In the genomic region with DNA sequence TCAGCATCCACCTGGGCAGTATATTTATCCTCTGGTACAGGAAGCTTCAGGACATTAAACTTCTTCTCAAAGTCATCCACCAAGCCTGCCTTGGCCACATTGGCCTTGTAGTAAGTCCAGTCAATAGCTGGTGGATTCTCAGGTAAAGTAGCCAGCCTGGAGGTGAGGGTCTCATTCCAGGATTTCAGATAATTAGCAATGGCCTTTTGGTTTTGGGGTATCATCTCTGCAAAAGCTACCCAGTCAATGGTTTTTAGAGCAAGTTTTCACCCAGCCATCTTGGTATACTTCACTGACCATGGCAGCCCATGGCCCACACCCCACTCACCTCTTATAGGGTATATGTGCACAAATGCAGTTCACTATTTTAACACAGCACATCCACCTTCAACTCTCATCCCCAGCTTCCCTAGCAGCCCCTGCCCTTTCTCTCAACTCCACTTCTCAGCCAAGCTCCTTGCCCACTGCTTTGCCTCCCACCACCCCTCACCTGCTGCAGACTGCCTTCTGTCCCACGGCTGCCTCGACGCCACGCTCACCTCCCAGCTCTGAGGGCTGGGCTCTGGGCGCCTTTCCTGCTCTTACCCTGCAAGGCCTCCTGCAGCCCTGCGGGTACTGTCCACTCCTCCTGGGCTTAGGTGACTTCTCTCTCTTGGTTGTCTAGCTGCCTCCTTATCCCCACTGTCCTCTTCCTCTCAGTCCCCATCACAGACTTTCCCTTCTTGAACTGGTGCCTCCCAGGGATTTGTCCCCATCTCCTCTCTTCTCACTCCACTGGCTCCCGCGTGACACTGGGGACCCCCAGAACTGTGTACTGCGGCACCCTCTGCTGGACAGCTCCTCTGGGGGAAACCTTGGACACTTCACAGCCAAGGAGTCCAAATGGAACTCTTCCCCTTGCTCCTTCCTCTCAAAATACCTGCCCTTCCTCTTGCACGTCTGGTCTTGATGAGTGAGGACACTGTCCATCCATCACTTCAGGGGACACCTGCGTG, we compare ENCODE assay signal across 11 cellular contexts. TPM values are rescaled to one million over a fixed set of nuclear protein-coding genes. Genes with fewer than 3 reads are reported as not detected.
A peak's percentile ranks its signal among the peaks of the same experiment; 100 is the strongest.
DNase-seq lines count a peak whose midpoint lies in the region; ATAC-seq and TF ChIP-seq lines count a peak whose summit lies in the region.
"Had no signal": no experiment of that assay in that cellular context is flagged by ENCODE, and none has a peak within 500 bp of the region (broad histone marks: within the 10 kb centered on the region; RNA-seq: fewer than 3 reads in every experiment).

No MANE protein-coding gene starts in this region.

- no peaks in the 10 kb centered on the region for H3K4me1 ChIP-seq in endodermal cell (ENCODE audit: control insufficient read depth, insufficient read depth, low read length)
- H3K4me1 ChIP-seq: Caco-2 had no signal

- H3K9ac ChIP-seq in endodermal cell (ENCODE audit: extremely low read depth, low read length, poor library complexity, severe bottlenecking) = no peak overlapping the region

- peaks cover 15% of the 10 kb centered on the region for H3K27me3 Mint-ChIP-seq in endodermal cell (ENCODE audit: insufficient read depth)
- H3K27me3 Mint-ChIP-seq in stimulated activated memory B cell treated with anti-CD40 and anti-IgM and Interleukin-4, amounts not matched to agents 10 μg/mL and 1 μg/mL and 100 μg/mL, for 72 hours = no peaks in the 10 kb centered on the region

- no peak overlapping the region for H3K4me3 Mint-ChIP-seq in endodermal cell
- no peak overlapping the region for H3K4me3 Mint-ChIP-seq in stimulated activated memory B cell treated with anti-CD40 and anti-IgM and Interleukin-4, amounts not matched to agents 10 μg/mL and 1 μg/mL and 100 μg/mL, for 72 hours
- H3K4me3 Mint-ChIP-seq: neural crest cell had no signal

- peak; percentile 69 for TF ChIP-seq CTCF in endodermal cell (conservative IDR thresholded peaks at IDR 0.05)

- H3K27me3 ChIP-seq in endodermal cell (ENCODE audit: control insufficient read depth, insufficient read depth, low read length, poor library complexity, severe bottlenecking) = peaks cover 32% of the 10 kb centered on the region

- 72 to 75% methylated on average over 7 to 11 of the region's 11 CpGs for WGBS in endodermal cell (ENCODE audit: insufficient coverage in 1 of 2, insufficient read length in 1 of 2), 2 experiments

- no peaks in the 10 kb centered on the region for H3K36me3 ChIP-seq in endodermal cell (ENCODE audit: control insufficient read depth, insufficient read depth, low read length)

- H3K36me3 Mint-ChIP-seq in activated naive CD4-positive, alpha-beta T cell treated with anti-CD3 and anti-CD28 coated beads, Interleukin-2, amount 50 U/mL, for 72 hours = no peaks in the 10 kb centered on the region
- no peaks in the 10 kb centered on the region for H3K36me3 Mint-ChIP-seq in endodermal cell (ENCODE audit: low read depth)
- no peaks in the 10 kb centered on the region for H3K36me3 Mint-ChIP-seq in stimulated activated memory B cell treated with anti-CD40 and anti-IgM and Interleukin-4, amounts not matched to agents 10 μg/mL and 1 μg/mL and 100 μg/mL, for 72 hours

- no peaks in the 10 kb centered on the region for H3K4me1 Mint-ChIP-seq in endodermal cell
- peaks cover 41% of the 10 kb centered on the region for H3K4me1 Mint-ChIP-seq in stimulated activated memory B cell treated with anti-CD40 and anti-IgM and Interleukin-4, amounts not matched to agents 10 μg/mL and 1 μg/mL and 100 μg/mL, for 72 hours
- H3K4me1 Mint-ChIP-seq: neural crest cell had no signal

- DNase-seq in activated naive CD4-positive, alpha-beta T cell treated with anti-CD3 and anti-CD28 coated beads, Interleukin-2, amount 50 U/mL, for 72 hours (ENCODE audit: low spot score in 2 of 2) = peak in 1 of 2 donors; percentile 27
- no peak for DNase-seq in activated naive CD4-positive, alpha-beta T cell (lab: John Stamatoyannopoulos, UW)
- DNase-seq in NOMO-1 (lab: John Stamatoyannopoulos, UW; ENCODE audit: unreplicated experiment in 2 of 2) (peak; percentile 12 to 47), endodermal cell (peak; percentile 82)
- no peak for DNase-seq in stimulated activated naive CD4-positive, alpha-beta T cell (lab: John Stamatoyannopoulos, UW)
- DNase-seq: T-helper 9 cell had no signal

- ATAC-seq in activated naive CD4-positive, alpha-beta T cell treated with anti-CD3 and anti-CD28 coated beads, Interleukin-2, amount 50 U/mL, for 72 hours = peak; percentile 44 to 60
- ATAC-seq in stimulated activated memory B cell treated with anti-CD40 and anti-IgM and Interleukin-4, amounts not matched to agents 10 μg/mL and 1 μg/mL and 100 μg/mL, for 72 hours = no peak
- no peak for ATAC-seq in HG02588 (IDR thresholded peaks at IDR 0.05; ENCODE audit: unreplicated experiment)
- no peak for ATAC-seq in GM18511 (IDR thresholded peaks at IDR 0.05; ENCODE audit: unreplicated experiment)

- H3K27ac Mint-ChIP-seq in activated naive CD4-positive, alpha-beta T cell treated with anti-CD3 and anti-CD28 coated beads, Interleukin-2, amount 50 U/mL, for 72 hours = peak overlapping the region in 1 of 2 donors; percentile 10
- no peak overlapping the region for H3K27ac Mint-ChIP-seq in endodermal cell
- peak overlapping the region; percentile 84 for H3K27ac Mint-ChIP-seq in stimulated activated memory B cell treated with anti-CD40 and anti-IgM and Interleukin-4, amounts not matched to agents 10 μg/mL and 1 μg/mL and 100 μg/mL, for 72 hours

- no peak overlapping the region for H3K4me3 ChIP-seq in endodermal cell (ENCODE audit: low read length)

- H3K9me3 Mint-ChIP-seq in activated naive CD4-positive, alpha-beta T cell treated with anti-CD3 and anti-CD28 coated beads, Interleukin-2, amount 50 U/mL, for 72 hours = peaks cover 0 to 4% of the 10 kb centered on the region in 2 donors
- H3K9me3 Mint-ChIP-seq in endodermal cell = peaks cover 6% of the 10 kb centered on the region
- H3K9me3 Mint-ChIP-seq in stimulated activated memory B cell treated with anti-CD40 and anti-IgM and Interleukin-4, amounts not matched to agents 10 μg/mL and 1 μg/mL and 100 μg/mL, for 72 hours = no peaks in the 10 kb centered on the region

- no peak overlapping the region for H3K27ac ChIP-seq in endodermal cell (ENCODE audit: low read depth, low read length)

- no peaks in the 10 kb centered on the region for H3K9me3 ChIP-seq in endodermal cell (ENCODE audit: control insufficient read depth, low read length)
- H3K9me3 ChIP-seq: Caco-2 had no signal

RNA-seq across cellular contexts. Expression of a gene that starts 1.7 kb away (rescaled TPM):
- under 1 TPM in 1 of 2 donors, not detected in 1; 0.45 TPM for total RNA-seq in activated naive CD4-positive, alpha-beta T cell treated with anti-CD3 and anti-CD28 coated beads, Interleukin-2, amount 50 U/mL, for 72 hours
- not detected for total RNA-seq in endodermal cell
- not detected for polyA plus RNA-seq in endodermal cell (2013, experiment 1 of 2)
- not detected for polyA plus RNA-seq in endodermal cell (2013, experiment 2 of 2)
- total RNA-seq: Caco-2, neural crest cell had no signal

RNA-seq across cellular contexts. Expression of a gene that starts 33.6 kb away (rescaled TPM):
- not detected for total RNA-seq in activated naive CD4-positive, alpha-beta T cell treated with anti-CD3 and anti-CD28 coated beads, Interleukin-2, amount 50 U/mL, for 72 hours
- total RNA-seq in endodermal cell = not detected
- polyA plus RNA-seq in endodermal cell (2013, experiment 1 of 2) = not detected
- polyA plus RNA-seq in endodermal cell (2013, experiment 2 of 2) = not detected
- total RNA-seq: Caco-2, neural crest cell had no signal

RNA-seq across cellular contexts. Expression of a gene that starts 47.6 kb away (rescaled TPM):
- total RNA-seq in activated naive CD4-positive, alpha-beta T cell treated with anti-CD3 and anti-CD28 coated beads, Interleukin-2, amount 50 U/mL, for 72 hours = not detected
- total RNA-seq in endodermal cell = not detected
- polyA plus RNA-seq in endodermal cell (2013, experiment 1 of 2) = not detected
- polyA plus RNA-seq in endodermal cell (2013, experiment 2 of 2) = not detected
- total RNA-seq: Caco-2, neural crest cell had no signal

Comparison
In these comparisons a context has a peak if more than half of its experiments do, and no peak if none do; other contexts are left out.
1. ATAC-seq: peak in activated naive CD4-positive, alpha-beta T cell treated with anti-CD3 and anti-CD28 coated beads, Interleukin-2, amount 50 U/mL, for 72 hours (2 of 2); none in stimulated activated memory B cell treated with anti-CD40 and anti-IgM and Interleukin-4, amounts not matched to agents 10 μg/mL and 1 μg/mL and 100 μg/mL, for 72 hours (single experiment), HG02588 (single experiment) and GM18511 (single experiment).
2. DNase-seq: peak in NOMO-1 (2 of 2) and endodermal cell (single experiment); none in activated naive CD4-positive, alpha-beta T cell (0 of 4) and stimulated activated naive CD4-positive, alpha-beta T cell (0 of 6).